ENCODE assay signal across 1 cellular context in genomic region chr5:77795268-77795667, GRCh38.
TF ChIP-seq lines count a peak whose summit lies in the region.

No MANE protein-coding gene starts in this region.

TF ChIP-seq in HEK293, 187 proteins besides CTCF, POLR2A, EP300 and RAD21:
- TF ChIP-seq PRDM2 (tag by site-specific recombination; IDR thresholded peaks at IDR 0.05; ENCODE audit: borderline replicate concordance) (no peak), ZNF664 (tag by site-specific recombination; IDR thresholded peaks at IDR 0.05) (no peak), ZNF670 (tag by site-specific recombination; IDR thresholded peaks at IDR 0.05; ENCODE audit: low read depth) (no peak), GLIS2 (tag by site-specific recombination; IDR thresholded peaks at IDR 0.05) (no peak), SETDB1 (IDR thresholded peaks at IDR 0.05; ENCODE audit: insufficient read length, low read length) (peak; percentile 12), ZNF146 (tag by site-specific recombination; IDR thresholded peaks at IDR 0.05) (peak; percentile 63; the same call in 1 of the 2 replicates)
